Comparison of ENCODE assay signal across 10 cellular contexts in the genomic region with DNA sequence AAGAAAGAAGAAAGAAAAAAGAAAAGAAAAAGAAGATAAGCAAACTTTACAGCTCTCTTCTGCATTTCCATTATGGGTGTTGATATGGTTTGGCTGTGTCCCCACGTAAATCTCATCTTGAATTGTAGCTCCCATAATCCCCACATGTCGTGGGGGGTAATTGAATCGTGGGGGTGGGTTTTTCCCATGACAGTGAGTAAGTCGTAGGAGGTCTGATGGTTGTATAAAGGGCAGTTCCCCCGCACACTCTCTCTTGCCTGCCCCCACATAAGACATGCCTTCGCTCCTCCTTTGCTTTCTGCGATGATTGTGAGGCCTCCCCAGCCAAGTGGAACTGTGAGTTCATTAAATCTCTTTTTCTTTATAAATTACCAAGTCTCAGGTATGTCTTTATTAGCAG. TPM values are rescaled to one million over a fixed set of nuclear protein-coding genes. Genes with fewer than 3 reads are reported as not detected.
ATAC-seq and TF ChIP-seq lines count a peak whose summit lies in the region.
"Had no signal": no experiment of that assay in that cellular context is flagged by ENCODE, and none has a peak within 500 bp of the region (broad histone marks: within the 10 kb centered on the region; RNA-seq: fewer than 3 reads in every experiment).

No MANE protein-coding gene starts in this region.

- H3K4me3 ChIP-seq in HEK293 (ENCODE audit: low read depth, low read length) (no peak overlapping the region), gastroesophageal sphincter (no peak overlapping the region)
- H3K4me3 ChIP-seq: A549; BLaER1; BLaER1 treated with 17β-estradiol and CSF1 and Interleukin-3, amounts not matched to agents 10 nM and 100 nM had no signal

- WGBS in gastroesophageal sphincter (ENCODE audit: low coverage in 1 of 2), 2 donors: 59 to 100% methylated on average over 4 to 7 of the region's 7 CpGs

- POLR2A ChIA-PET in HEK293 (lab: Yijun Ruan, JAX): interaction anchor here (0.6 kb wide), 1 partner anchor 93 kb away, joined by 3 read pairs; no protein-coding TSS in a partner anchor

- H3K27me3 ChIP-seq in gastroesophageal sphincter: no peaks in the 10 kb centered on the region
- H3K27me3 ChIP-seq: BE2C had no signal

- H3K9me3 ChIP-seq in HEK293 (ENCODE audit: control insufficient read depth, insufficient read depth, low read depth, low read length) (no peaks in the 10 kb centered on the region), gastroesophageal sphincter (no peaks in the 10 kb centered on the region)
- H3K9me3 ChIP-seq: A549, BE2C, Caco-2 had no signal

- no peak for TF ChIP-seq POLR2A in gastroesophageal sphincter (IDR thresholded peaks at IDR 0.05)

- CTCF ChIA-PET in HEK293 (lab: Yijun Ruan, JAX): no interaction called here

- no peak for TF ChIP-seq CTCF in HEK293 (tag by site-specific recombination; IDR thresholded peaks at IDR 0.05)
- no peak for TF ChIP-seq CTCF in gastroesophageal sphincter (IDR thresholded peaks at IDR 0.05)

- no peak for TF ChIP-seq EP300 in gastroesophageal sphincter (IDR thresholded peaks at IDR 0.05)

- no peak for ATAC-seq in gastroesophageal sphincter
- ATAC-seq: A549; CD8-positive, alpha-beta T cell had no signal

- H3K4me1 ChIP-seq in HEK293 (ENCODE audit: control insufficient read depth, insufficient read depth, low read length): peaks cover 4% of the 10 kb centered on the region; the same call in 1 of the 2 replicates
- H3K4me1 ChIP-seq in gastroesophageal sphincter: no peaks in the 10 kb centered on the region
- H3K4me1 ChIP-seq: BE2C, BLaER1, Caco-2 had no signal

- H3K27ac ChIP-seq in HEK293 (ENCODE audit: extremely low read depth, low read depth, low read length) (no peak overlapping the region), gastroesophageal sphincter (no peak overlapping the region)
- H3K27ac ChIP-seq: 22Rv1; A549; BLaER1; BLaER1 treated with 17β-estradiol and CSF1 and Interleukin-3, amounts not matched to agents 10 nM and 100 nM; C4-2B had no signal

- no peaks in the 10 kb centered on the region for H3K36me3 ChIP-seq in HEK293 (ENCODE audit: control insufficient read depth in 2 of 2, insufficient read depth in 1 of 2, low read length in 2 of 2)
- H3K36me3 ChIP-seq in gastroesophageal sphincter: no peaks in the 10 kb centered on the region
- H3K36me3 ChIP-seq: BE2C; BLaER1; BLaER1 treated with 17β-estradiol and CSF1 and Interleukin-3, amounts not matched to agents 10 nM and 100 nM had no signal

TF ChIP-seq in HEK293, 187 proteins besides CTCF, POLR2A, EP300 and RAD21:
- TF ChIP-seq ZNF837 (tag by site-specific recombination; IDR thresholded peaks at IDR 0.05) (no peak), ZNF23 (tag by site-specific recombination; IDR thresholded peaks at IDR 0.05; ENCODE audit: borderline replicate concordance) (no peak), ZNF529 (tag by site-specific recombination; IDR thresholded peaks at IDR 0.05; ENCODE audit: insufficient replicate concordance) (no peak), ZNF701 (tag by site-specific recombination; IDR thresholded peaks at IDR 0.05) (no peak), ZNF416 (tag by site-specific recombination; IDR thresholded peaks at IDR 0.05) (no peak), EGR2 (tag by site-specific recombination; IDR thresholded peaks at IDR 0.05; ENCODE audit: low read depth) (peak; percentile 77), ZBTB48 (tag by site-specific recombination; IDR thresholded peaks at IDR 0.05) (no peak), ZFHX2 (tag by site-specific recombination; conservative IDR thresholded peaks at IDR 0.05) (peak; percentile 52; the same call in 1 of the 2 replicates)
TF ChIP-seq in HEK293: peak in this region for 2.

RNA-seq across cellular contexts. Expression of a gene that starts 7.3 kb away (rescaled TPM):
- total RNA-seq in gastroesophageal sphincter: 10 to 100 TPM; 29.6 to 50.7 (median 38.3) TPM

RNA-seq across cellular contexts. Expression of a gene that starts 28.7 kb away (rescaled TPM):
- 1 to 10 TPM; 2.7 to 5.3 (median 4.0) TPM for total RNA-seq in gastroesophageal sphincter

RNA-seq across cellular contexts. Expression of a gene that starts 52.8 kb away (rescaled TPM):
- total RNA-seq in gastroesophageal sphincter: 10 to 100 TPM; 14.3 to 17.3 (median 16.0) TPM

RNA-seq across cellular contexts. Expression of a gene that starts 53.0 kb away (rescaled TPM):
- 10 to 100 TPM; 15.2 to 26.6 (median 22.5) TPM for total RNA-seq in gastroesophageal sphincter
